Comparison of ENCODE assay signal across 13 cellular contexts in genomic region chr9:131636593-131636992, GRCh38.
DNase-seq lines count a peak whose midpoint lies in the region; ATAC-seq and TF ChIP-seq lines count a peak whose summit lies in the region.
"Had no signal": no experiment of that assay in that cellular context is flagged by ENCODE, and none has a peak within 500 bp of the region (broad histone marks: within the 10 kb centered on the region; RNA-seq: fewer than 3 reads in every experiment).

No MANE protein-coding gene starts in this region.

- WGBS in SK-N-SH (ENCODE audit: low lambda C conversion rate), result 90% methylated on average over 6 of the region's 6 CpGs

- no peaks in the 10 kb centered on the region for H3K79me2 ChIP-seq in SK-N-SH (ENCODE audit: insufficient read depth)

- no peak for DNase-seq in T-helper 2 cell treated with Interferon-gamma antibody and Interleukin-4, amounts not matched to agents 5 μg/mL and 100 μg/mL, for 36 hours (ENCODE audit: low spot score)
- no peak for DNase-seq in T-helper 2 cell
- DNase-seq in activated T-helper 1 cell treated with anti-CD3 and anti-CD28 coated beads, Interleukin-12 subunit alpha, Interleukin-12 subunit beta, Interleukin-2, Interleukin-4 antibody, amounts not matched to agents 30 ng/mL and 10 ng/mL and 1 ng/mL, durations not matched to agents 14 hours and 24 hours and 36 hours (ENCODE audit: low spot score), result no peak
- DNase-seq in right atrium auricular region (ENCODE audit: low spot score), result no peak
- DNase-seq in stimulated activated naive B cell treated with anti-CD40 and anti-IgM and Interleukin-4, amounts not matched to agents 10 μg/mL and 1 μg/mL and 100 μg/mL, for 72 hours, result no peak
- no peak for DNase-seq in SK-N-SH
- DNase-seq in H7, result no peak
- DNase-seq: activated CD4-positive, alpha-beta T cell treated with anti-CD3 and anti-CD28 coated beads, Interleukin-2, amount 50 U/mL, for 4 hours; mesenchymal stem cell; NCI-H1930 had no signal

- H3K36me3 Mint-ChIP-seq in T-helper 2 cell treated with Interferon-gamma antibody and Interleukin-4, amounts not matched to agents 5 μg/mL and 100 μg/mL, for 36 hours (ENCODE audit: low read depth), result peaks cover 39% of the 10 kb centered on the region
- H3K36me3 Mint-ChIP-seq in activated T-helper 1 cell treated with anti-CD3 and anti-CD28 coated beads, Interleukin-12 subunit alpha, Interleukin-12 subunit beta, Interleukin-2, Interleukin-4 antibody, amounts not matched to agents 30 ng/mL and 10 ng/mL and 1 ng/mL, durations not matched to agents 14 hours and 24 hours and 36 hours (ENCODE audit: low read depth), result peaks cover 45% of the 10 kb centered on the region
- H3K36me3 Mint-ChIP-seq in stimulated activated naive B cell treated with anti-CD40 and anti-IgM and Interleukin-4, amounts not matched to agents 10 μg/mL and 1 μg/mL and 100 μg/mL, for 72 hours, result peaks cover 59 to 85% of the 10 kb centered on the region in 2 donors

- peaks cover 26% of the 10 kb centered on the region for H3K4me1 Mint-ChIP-seq in T-helper 2 cell treated with Interferon-gamma antibody and Interleukin-4, amounts not matched to agents 5 μg/mL and 100 μg/mL, for 36 hours (ENCODE audit: low read depth)
- peaks cover 78% of the 10 kb centered on the region for H3K4me1 Mint-ChIP-seq in activated T-helper 1 cell treated with anti-CD3 and anti-CD28 coated beads, Interleukin-12 subunit alpha, Interleukin-12 subunit beta, Interleukin-2, Interleukin-4 antibody, amounts not matched to agents 30 ng/mL and 10 ng/mL and 1 ng/mL, durations not matched to agents 14 hours and 24 hours and 36 hours (ENCODE audit: low read depth)
- H3K4me1 Mint-ChIP-seq in stimulated activated naive B cell treated with anti-CD40 and anti-IgM and Interleukin-4, amounts not matched to agents 10 μg/mL and 1 μg/mL and 100 μg/mL, for 72 hours, result peaks cover 48 to 67% of the 10 kb centered on the region in 2 donors

- H3K27me3 ChIP-seq in right atrium auricular region, result no peaks in the 10 kb centered on the region
- no peaks in the 10 kb centered on the region for H3K27me3 ChIP-seq in SK-N-SH (ENCODE audit: insufficient read depth)
- no peaks in the 10 kb centered on the region for H3K27me3 ChIP-seq in H7 (ENCODE audit: control insufficient read depth, insufficient read depth, low read length)

- CTCF ChIA-PET in SK-N-SH (lab: Yijun Ruan, JAX), result interaction anchor here (0.8 to 1.7 kb wide), 2 partner anchors 22 to 104 kb away, joined by 3 to 4 read pairs; partner anchors contain the start of gene RAPGEF1

- H3K4me1 ChIP-seq in right atrium auricular region (peaks cover 0 to 43% of the 10 kb centered on the region in 2 donors), SK-N-SH (ENCODE audit: control insufficient read depth in 1 of 2, insufficient read depth in 2 of 2, low read depth in 1 of 2, low read length in 1 of 2) (peaks cover 3 to 4% of the 10 kb centered on the region in 2 experiments; a peak in 2 of 4 replicates)

- POLR2A ChIA-PET in SK-N-SH (lab: Yijun Ruan, JAX), result no interaction called here

- no peak overlapping the region for H3K4me2 ChIP-seq in SK-N-SH

- H3F3A ChIP-seq in SK-N-SH (replicated peaks; ENCODE audit: insufficient read depth), result no peaks in the 10 kb centered on the region

- H3K4me3 Mint-ChIP-seq in T-helper 2 cell treated with Interferon-gamma antibody and Interleukin-4, amounts not matched to agents 5 μg/mL and 100 μg/mL, for 36 hours, result no peak overlapping the region
- peak overlapping the region; percentile 15 for H3K4me3 Mint-ChIP-seq in activated T-helper 1 cell treated with anti-CD3 and anti-CD28 coated beads, Interleukin-12 subunit alpha, Interleukin-12 subunit beta, Interleukin-2, Interleukin-4 antibody, amounts not matched to agents 30 ng/mL and 10 ng/mL and 1 ng/mL, durations not matched to agents 14 hours and 24 hours and 36 hours
- H3K4me3 Mint-ChIP-seq in stimulated activated naive B cell treated with anti-CD40 and anti-IgM and Interleukin-4, amounts not matched to agents 10 μg/mL and 1 μg/mL and 100 μg/mL, for 72 hours, result no peak overlapping the region

- H3K36me3 ChIP-seq in right atrium auricular region (peaks cover 10% of the 10 kb centered on the region), SK-N-SH (replicated peaks in 1 of 2; ENCODE audit: control insufficient read depth in 1 of 2, insufficient read depth in 2 of 2, low read length in 1 of 2) (peaks cover 7 to 16% of the 10 kb centered on the region in 2 experiments), H7 (replicated peaks; ENCODE audit: control insufficient read depth, insufficient read depth, low read length) (peaks cover 7% of the 10 kb centered on the region)
- H3K36me3 ChIP-seq: cardiac muscle cell had no signal

- H3K9ac ChIP-seq in SK-N-SH, result no peak overlapping the region

- H2AFZ ChIP-seq in SK-N-SH (ENCODE audit: low read depth), result no peak overlapping the region

- H3K4me3 ChIP-seq in right atrium auricular region, result no peak overlapping the region
- H3K4me3 ChIP-seq in SK-N-SH (ENCODE audit: low read depth in 2 of 2, low read length in 1 of 2), result no peak overlapping the region
- no peak overlapping the region for H3K4me3 ChIP-seq in H7 (ENCODE audit: insufficient read depth, low read depth, low read length)
- H3K4me3 ChIP-seq: cardiac muscle cell, skin epidermis had no signal

- H3K27ac ChIP-seq in right atrium auricular region (peak overlapping the region; percentile 57 to 80), SK-N-SH (ENCODE audit: low read depth in 2 of 2, low read length in 1 of 2) (peak overlapping the region in 1 of 2 experiments; percentile 10; a peak in 1 of 4 replicates)
- H3K27ac ChIP-seq: cardiac muscle cell had no signal

- no peak for TF ChIP-seq EP300 in SK-N-SH (IDR thresholded peaks at IDR 0.05; ENCODE audit: borderline replicate concordance in 1 of 2, low read depth in 1 of 2, low read length in 1 of 2)

- no peak for ATAC-seq in stimulated activated naive B cell treated with anti-CD40 and anti-IgM and Interleukin-4, amounts not matched to agents 10 μg/mL and 1 μg/mL and 100 μg/mL, for 72 hours (replicated peaks)
- ATAC-seq in HG03432 (IDR thresholded peaks at IDR 0.05; ENCODE audit: unreplicated experiment), result no peak

- no peaks in the 10 kb centered on the region for H3K27me3 Mint-ChIP-seq in T-helper 2 cell treated with Interferon-gamma antibody and Interleukin-4, amounts not matched to agents 5 μg/mL and 100 μg/mL, for 36 hours (ENCODE audit: low read depth)
- no peaks in the 10 kb centered on the region for H3K27me3 Mint-ChIP-seq in activated T-helper 1 cell treated with anti-CD3 and anti-CD28 coated beads, Interleukin-12 subunit alpha, Interleukin-12 subunit beta, Interleukin-2, Interleukin-4 antibody, amounts not matched to agents 30 ng/mL and 10 ng/mL and 1 ng/mL, durations not matched to agents 14 hours and 24 hours and 36 hours (ENCODE audit: insufficient read depth)
- no peaks in the 10 kb centered on the region for H3K27me3 Mint-ChIP-seq in stimulated activated naive B cell treated with anti-CD40 and anti-IgM and Interleukin-4, amounts not matched to agents 10 μg/mL and 1 μg/mL and 100 μg/mL, for 72 hours

- no peaks in the 10 kb centered on the region for H3K9me3 Mint-ChIP-seq in T-helper 2 cell treated with Interferon-gamma antibody and Interleukin-4, amounts not matched to agents 5 μg/mL and 100 μg/mL, for 36 hours
- no peaks in the 10 kb centered on the region for H3K9me3 Mint-ChIP-seq in activated T-helper 1 cell treated with anti-CD3 and anti-CD28 coated beads, Interleukin-12 subunit alpha, Interleukin-12 subunit beta, Interleukin-2, Interleukin-4 antibody, amounts not matched to agents 30 ng/mL and 10 ng/mL and 1 ng/mL, durations not matched to agents 14 hours and 24 hours and 36 hours
- H3K9me3 Mint-ChIP-seq in stimulated activated naive B cell treated with anti-CD40 and anti-IgM and Interleukin-4, amounts not matched to agents 10 μg/mL and 1 μg/mL and 100 μg/mL, for 72 hours, result peaks cover 0 to 2% of the 10 kb centered on the region in 2 donors

- no peaks in the 10 kb centered on the region for H4K20me1 ChIP-seq in SK-N-SH (ENCODE audit: insufficient read depth)

- intact Hi-C loops in activated T-helper 1 cell treated with anti-CD3 and anti-CD28 coated beads, Interleukin-12 subunit alpha, Interleukin-12 subunit beta, Interleukin-2, Interleukin-4 antibody, amounts not matched to agents 30 ng/mL and 10 ng/mL and 1 ng/mL, durations not matched to agents 14 hours and 24 hours and 36 hours (cut with micrococcal nuclease), result no loop called here

- H3K9me2 ChIP-seq in SK-N-SH, result no peaks in the 10 kb centered on the region

- no peak for TF ChIP-seq RAD21 in SK-N-SH (IDR thresholded peaks at IDR 0.05; ENCODE audit: low read length)

- H3K9me3 ChIP-seq in right atrium auricular region (no peaks in the 10 kb centered on the region), SK-N-SH (no peaks in the 10 kb centered on the region)

- TF ChIP-seq CTCF in right atrium auricular region (IDR thresholded peaks at IDR 0.05), result no peak
- no peak for TF ChIP-seq CTCF in SK-N-SH (IDR thresholded peaks at IDR 0.05)

- H3K27ac Mint-ChIP-seq in T-helper 2 cell treated with Interferon-gamma antibody and Interleukin-4, amounts not matched to agents 5 μg/mL and 100 μg/mL, for 36 hours, result peak overlapping the region; percentile 77
- peak overlapping the region; percentile 85 for H3K27ac Mint-ChIP-seq in activated T-helper 1 cell treated with anti-CD3 and anti-CD28 coated beads, Interleukin-12 subunit alpha, Interleukin-12 subunit beta, Interleukin-2, Interleukin-4 antibody, amounts not matched to agents 30 ng/mL and 10 ng/mL and 1 ng/mL, durations not matched to agents 14 hours and 24 hours and 36 hours
- peak overlapping the region; percentile 95 for H3K27ac Mint-ChIP-seq in stimulated activated naive B cell treated with anti-CD40 and anti-IgM and Interleukin-4, amounts not matched to agents 10 μg/mL and 1 μg/mL and 100 μg/mL, for 72 hours

TF ChIP-seq in SK-N-SH, 30 proteins besides CTCF, POLR2A, EP300 and RAD21 (continues in another document):
- TF ChIP-seq FOXJ3 (CRISPR knock-in tag; IDR thresholded peaks at IDR 0.05) (no peak), TCF12 (IDR thresholded peaks at IDR 0.05) (no peak), IRF3 (IDR thresholded peaks at IDR 0.05; ENCODE audit: low read depth, low read length) (no peak), FOSL2 (IDR thresholded peaks at IDR 0.05; ENCODE audit: borderline replicate concordance, low read depth) (no peak)
